ENCODE assay signal across 7 cellular contexts in the genomic region with DNA sequence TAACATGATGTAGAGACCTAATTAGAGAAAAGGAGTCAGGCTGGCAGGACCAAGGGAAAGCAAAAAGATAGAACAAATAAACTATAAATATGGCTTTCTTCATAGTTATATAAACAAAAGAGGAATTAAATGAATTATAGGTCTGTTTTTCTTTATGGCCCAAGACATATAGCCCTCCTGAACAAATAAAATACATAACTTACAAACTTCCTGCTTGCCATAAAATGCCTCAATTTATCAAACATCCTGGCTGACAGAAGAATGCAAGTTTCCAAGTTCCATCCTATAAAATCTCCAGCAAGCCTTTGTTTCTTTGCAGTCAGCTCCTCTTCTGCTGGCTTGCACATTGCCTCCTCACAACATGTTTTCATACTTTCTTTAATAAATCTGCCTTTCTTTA. TPM values are rescaled to one million over a fixed set of nuclear protein-coding genes. Genes with fewer than 3 reads are reported as not detected.
"Had no signal": no experiment of that assay in that cellular context is flagged by ENCODE, and none has a peak within 500 bp of the region (broad histone marks: within the 10 kb centered on the region; RNA-seq: fewer than 3 reads in every experiment).

No MANE protein-coding gene starts in this region.

- H3K4me3 ChIP-seq: GM23248, K562 had no signal

- H3K4me3 Mint-ChIP-seq: H9 had no signal

- DNase-seq: GM23248, H9, HCEC 1CT, IMR-90 had no signal

- H3K9ac ChIP-seq: GM23248 had no signal

- H3K27ac Mint-ChIP-seq: H9 had no signal

- ATAC-seq: K562 had no signal

- H2AFZ ChIP-seq: GM23248 had no signal

- H3K27ac ChIP-seq: GM23248 had no signal

RNA-seq across cellular contexts. Expression of a gene that starts 31.3 kb away (rescaled TPM):
- total RNA-seq: GM23248, H1, HT-29, IMR-90 had no signal
- polyA plus RNA-seq: GM23248, IMR-90 had no signal
